1 cellular context compared by ENCODE assay signal in the genomic region with DNA sequence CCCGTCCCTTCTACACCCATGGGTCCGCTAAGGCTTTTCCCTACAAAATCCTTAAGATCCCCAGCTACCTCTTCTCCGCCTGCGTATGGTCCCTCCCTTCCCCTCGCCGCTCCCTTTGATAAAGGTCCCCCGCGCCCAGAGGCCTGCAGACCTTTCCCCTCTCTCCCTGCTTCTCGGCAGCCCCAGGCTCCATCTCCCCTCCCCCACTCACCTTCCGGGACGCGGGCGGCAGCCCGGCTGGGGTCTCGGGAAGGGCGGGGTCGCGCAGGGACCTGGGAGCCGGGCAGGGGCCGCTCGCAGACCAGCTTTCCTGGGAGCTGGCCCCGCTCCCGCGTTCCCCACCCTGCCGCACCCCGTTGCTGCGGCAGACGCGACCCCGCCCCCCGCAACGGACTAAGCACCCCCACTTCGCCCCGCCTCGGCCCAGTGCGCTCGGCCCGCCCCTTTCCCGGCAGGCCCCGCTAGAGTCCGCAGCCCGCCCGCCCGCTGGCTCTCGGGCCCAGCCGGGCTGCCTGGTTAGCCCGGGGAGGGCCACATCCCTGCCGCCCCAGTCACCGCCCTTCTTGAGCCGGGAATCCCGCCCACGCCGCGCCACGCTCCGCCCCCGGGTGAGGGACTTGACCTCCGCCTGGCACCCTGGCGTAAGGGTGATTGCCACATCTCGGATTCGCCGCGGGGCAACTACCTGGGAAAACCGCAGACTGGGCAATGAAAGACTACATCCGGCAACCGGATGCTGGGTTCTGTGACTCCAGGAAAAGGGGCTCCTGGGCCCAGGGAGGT.
TF ChIP-seq lines count a peak whose summit lies in the region.

A gene with protein sequence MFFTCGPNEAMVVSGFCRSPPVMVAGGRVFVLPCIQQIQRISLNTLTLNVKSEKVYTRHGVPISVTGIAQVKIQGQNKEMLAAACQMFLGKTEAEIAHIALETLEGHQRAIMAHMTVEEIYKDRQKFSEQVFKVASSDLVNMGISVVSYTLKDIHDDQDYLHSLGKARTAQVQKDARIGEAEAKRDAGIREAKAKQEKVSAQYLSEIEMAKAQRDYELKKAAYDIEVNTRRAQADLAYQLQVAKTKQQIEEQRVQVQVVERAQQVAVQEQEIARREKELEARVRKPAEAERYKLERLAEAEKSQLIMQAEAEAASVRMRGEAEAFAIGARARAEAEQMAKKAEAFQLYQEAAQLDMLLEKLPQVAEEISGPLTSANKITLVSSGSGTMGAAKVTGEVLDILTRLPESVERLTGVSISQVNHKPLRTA (minus strand): TSS at position 372 of the 783 bp plus-strand sequence. CDS start 498 bp downstream, outside the sequence.

TF ChIP-seq in HEK293, 187 proteins besides CTCF, POLR2A, EP300 and RAD21 (continued from another document and continues in another):
- TF ChIP-seq HOXC10 (CRISPR knock-in tag; IDR thresholded peaks at IDR 0.05): 0 out of 2 replicates have a peak, but pooled peaks have one; percentile 71
- peak; percentile 87 for TF ChIP-seq ZXDB (tag by site-specific recombination; IDR thresholded peaks at IDR 0.05)
- TF ChIP-seq ZNF544 (tag by site-specific recombination; IDR thresholded peaks at IDR 0.05): no peak
- TF ChIP-seq KLF8 (tag by site-specific recombination; IDR thresholded peaks at IDR 0.05): peak; percentile 94
- TF ChIP-seq, protein P1, sequence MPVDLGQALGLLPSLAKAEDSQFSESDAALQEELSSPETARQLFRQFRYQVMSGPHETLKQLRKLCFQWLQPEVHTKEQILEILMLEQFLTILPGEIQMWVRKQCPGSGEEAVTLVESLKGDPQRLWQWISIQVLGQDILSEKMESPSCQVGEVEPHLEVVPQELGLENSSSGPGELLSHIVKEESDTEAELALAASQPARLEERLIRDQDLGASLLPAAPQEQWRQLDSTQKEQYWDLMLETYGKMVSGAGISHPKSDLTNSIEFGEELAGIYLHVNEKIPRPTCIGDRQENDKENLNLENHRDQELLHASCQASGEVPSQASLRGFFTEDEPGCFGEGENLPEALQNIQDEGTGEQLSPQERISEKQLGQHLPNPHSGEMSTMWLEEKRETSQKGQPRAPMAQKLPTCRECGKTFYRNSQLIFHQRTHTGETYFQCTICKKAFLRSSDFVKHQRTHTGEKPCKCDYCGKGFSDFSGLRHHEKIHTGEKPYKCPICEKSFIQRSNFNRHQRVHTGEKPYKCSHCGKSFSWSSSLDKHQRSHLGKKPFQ (tag by site-specific recombination; IDR thresholded peaks at IDR 0.05): no peak
- TF ChIP-seq ZNF514 (tag by site-specific recombination; IDR thresholded peaks at IDR 0.05): no peak
- peak; percentile 54; the same call in 1 of the 2 replicates for TF ChIP-seq ZNF394 (tag by site-specific recombination; IDR thresholded peaks at IDR 0.05; ENCODE audit: borderline replicate concordance)
- TF ChIP-seq ZNF157 (tag by site-specific recombination; IDR thresholded peaks at IDR 0.05): no peak
- TF ChIP-seq, protein P2, sequence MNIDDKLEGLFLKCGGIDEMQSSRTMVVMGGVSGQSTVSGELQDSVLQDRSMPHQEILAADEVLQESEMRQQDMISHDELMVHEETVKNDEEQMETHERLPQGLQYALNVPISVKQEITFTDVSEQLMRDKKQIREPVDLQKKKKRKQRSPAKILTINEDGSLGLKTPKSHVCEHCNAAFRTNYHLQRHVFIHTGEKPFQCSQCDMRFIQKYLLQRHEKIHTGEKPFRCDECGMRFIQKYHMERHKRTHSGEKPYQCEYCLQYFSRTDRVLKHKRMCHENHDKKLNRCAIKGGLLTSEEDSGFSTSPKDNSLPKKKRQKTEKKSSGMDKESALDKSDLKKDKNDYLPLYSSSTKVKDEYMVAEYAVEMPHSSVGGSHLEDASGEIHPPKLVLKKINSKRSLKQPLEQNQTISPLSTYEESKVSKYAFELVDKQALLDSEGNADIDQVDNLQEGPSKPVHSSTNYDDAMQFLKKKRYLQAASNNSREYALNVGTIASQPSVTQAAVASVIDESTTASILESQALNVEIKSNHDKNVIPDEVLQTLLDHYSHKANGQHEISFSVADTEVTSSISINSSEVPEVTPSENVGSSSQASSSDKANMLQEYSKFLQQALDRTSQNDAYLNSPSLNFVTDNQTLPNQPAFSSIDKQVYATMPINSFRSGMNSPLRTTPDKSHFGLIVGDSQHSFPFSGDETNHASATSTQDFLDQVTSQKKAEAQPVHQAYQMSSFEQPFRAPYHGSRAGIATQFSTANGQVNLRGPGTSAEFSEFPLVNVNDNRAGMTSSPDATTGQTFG (tag by site-specific recombination; IDR thresholded peaks at IDR 0.05; ENCODE audit: borderline replicate concordance): no peak
- TF ChIP-seq OVOL3 (tag by site-specific recombination; IDR thresholded peaks at IDR 0.05): no peak
- TF ChIP-seq, protein P3, sequence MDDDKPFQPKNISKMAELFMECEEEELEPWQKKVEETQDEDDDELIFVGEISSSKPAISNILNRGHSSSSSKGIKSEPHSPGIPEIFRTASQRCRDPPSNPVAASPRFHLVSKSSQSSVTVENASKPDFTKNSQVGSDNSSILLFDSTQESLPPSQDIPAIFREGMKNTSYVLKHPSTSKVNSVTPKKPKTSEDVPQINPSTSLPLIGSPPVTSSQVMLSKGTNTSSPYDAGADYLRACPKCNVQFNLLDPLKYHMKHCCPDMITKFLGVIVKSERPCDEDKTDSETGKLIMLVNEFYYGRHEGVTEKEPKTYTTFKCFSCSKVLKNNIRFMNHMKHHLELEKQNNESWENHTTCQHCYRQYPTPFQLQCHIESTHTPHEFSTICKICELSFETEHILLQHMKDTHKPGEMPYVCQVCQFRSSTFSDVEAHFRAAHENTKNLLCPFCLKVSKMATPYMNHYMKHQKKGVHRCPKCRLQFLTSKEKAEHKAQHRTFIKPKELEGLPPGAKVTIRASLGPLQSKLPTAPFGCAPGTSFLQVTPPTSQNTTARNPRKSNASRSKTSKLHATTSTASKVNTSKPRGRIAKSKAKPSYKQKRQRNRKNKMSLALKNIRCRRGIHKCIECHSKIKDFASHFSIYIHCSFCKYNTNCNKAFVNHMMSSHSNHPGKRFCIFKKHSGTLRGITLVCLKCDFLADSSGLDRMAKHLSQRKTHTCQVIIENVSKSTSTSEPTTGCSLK (tag by site-specific recombination; IDR thresholded peaks at IDR 0.05): no peak
- no peak for TF ChIP-seq ZNF670 (tag by site-specific recombination; IDR thresholded peaks at IDR 0.05; ENCODE audit: low read depth)
- TF ChIP-seq, protein P4, sequence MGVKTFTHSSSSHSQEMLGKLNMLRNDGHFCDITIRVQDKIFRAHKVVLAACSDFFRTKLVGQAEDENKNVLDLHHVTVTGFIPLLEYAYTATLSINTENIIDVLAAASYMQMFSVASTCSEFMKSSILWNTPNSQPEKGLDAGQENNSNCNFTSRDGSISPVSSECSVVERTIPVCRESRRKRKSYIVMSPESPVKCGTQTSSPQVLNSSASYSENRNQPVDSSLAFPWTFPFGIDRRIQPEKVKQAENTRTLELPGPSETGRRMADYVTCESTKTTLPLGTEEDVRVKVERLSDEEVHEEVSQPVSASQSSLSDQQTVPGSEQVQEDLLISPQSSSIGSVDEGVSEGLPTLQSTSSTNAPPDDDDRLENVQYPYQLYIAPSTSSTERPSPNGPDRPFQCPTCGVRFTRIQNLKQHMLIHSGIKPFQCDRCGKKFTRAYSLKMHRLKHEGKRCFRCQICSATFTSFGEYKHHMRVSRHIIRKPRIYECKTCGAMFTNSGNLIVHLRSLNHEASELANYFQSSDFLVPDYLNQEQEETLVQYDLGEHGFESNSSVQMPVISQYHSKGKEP (tag by site-specific recombination; IDR thresholded peaks at IDR 0.05): no peak
- TF ChIP-seq, protein P5, sequence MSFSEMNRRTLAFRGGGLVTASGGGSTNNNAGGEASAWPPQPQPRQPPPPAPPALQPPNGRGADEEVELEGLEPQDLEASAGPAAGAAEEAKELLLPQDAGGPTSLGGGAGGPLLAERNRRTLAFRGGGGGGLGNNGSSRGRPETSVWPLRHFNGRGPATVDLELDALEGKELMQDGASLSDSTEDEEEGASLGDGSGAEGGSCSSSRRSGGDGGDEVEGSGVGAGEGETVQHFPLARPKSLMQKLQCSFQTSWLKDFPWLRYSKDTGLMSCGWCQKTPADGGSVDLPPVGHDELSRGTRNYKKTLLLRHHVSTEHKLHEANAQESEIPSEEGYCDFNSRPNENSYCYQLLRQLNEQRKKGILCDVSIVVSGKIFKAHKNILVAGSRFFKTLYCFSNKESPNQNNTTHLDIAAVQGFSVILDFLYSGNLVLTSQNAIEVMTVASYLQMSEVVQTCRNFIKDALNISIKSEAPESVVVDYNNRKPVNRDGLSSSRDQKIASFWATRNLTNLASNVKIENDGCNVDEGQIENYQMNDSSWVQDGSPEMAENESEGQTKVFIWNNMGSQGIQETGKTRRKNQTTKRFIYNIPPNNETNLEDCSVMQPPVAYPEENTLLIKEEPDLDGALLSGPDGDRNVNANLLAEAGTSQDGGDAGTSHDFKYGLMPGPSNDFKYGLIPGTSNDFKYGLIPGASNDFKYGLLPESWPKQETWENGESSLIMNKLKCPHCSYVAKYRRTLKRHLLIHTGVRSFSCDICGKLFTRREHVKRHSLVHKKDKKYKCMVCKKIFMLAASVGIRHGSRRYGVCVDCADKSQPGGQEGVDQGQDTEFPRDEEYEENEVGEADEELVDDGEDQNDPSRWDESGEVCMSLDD (tag by site-specific recombination; IDR thresholded peaks at IDR 0.05): peak; percentile 86
- TF ChIP-seq, protein P6, sequence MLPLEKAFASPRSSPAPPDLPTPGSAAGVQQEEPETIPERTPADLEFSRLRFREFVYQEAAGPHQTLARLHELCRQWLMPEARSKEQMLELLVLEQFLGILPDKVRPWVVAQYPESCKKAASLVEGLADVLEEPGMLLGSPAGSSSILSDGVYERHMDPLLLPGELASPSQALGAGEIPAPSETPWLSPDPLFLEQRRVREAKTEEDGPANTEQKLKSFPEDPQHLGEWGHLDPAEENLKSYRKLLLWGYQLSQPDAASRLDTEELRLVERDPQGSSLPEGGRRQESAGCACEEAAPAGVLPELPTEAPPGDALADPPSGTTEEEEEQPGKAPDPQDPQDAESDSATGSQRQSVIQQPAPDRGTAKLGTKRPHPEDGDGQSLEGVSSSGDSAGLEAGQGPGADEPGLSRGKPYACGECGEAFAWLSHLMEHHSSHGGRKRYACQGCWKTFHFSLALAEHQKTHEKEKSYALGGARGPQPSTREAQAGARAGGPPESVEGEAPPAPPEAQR (tag by site-specific recombination; IDR thresholded peaks at IDR 0.05): no peak
- TF ChIP-seq ZNF768 (tag by site-specific recombination; IDR thresholded peaks at IDR 0.05): no peak
- no peak for TF ChIP-seq ZNF221 (tag by site-specific recombination; IDR thresholded peaks at IDR 0.05; ENCODE audit: borderline replicate concordance)
- TF ChIP-seq KLF10 (tag by site-specific recombination; IDR thresholded peaks at IDR 0.05): peak; percentile 76; the same call in 1 of the 2 replicates
- TF ChIP-seq, protein P7, sequence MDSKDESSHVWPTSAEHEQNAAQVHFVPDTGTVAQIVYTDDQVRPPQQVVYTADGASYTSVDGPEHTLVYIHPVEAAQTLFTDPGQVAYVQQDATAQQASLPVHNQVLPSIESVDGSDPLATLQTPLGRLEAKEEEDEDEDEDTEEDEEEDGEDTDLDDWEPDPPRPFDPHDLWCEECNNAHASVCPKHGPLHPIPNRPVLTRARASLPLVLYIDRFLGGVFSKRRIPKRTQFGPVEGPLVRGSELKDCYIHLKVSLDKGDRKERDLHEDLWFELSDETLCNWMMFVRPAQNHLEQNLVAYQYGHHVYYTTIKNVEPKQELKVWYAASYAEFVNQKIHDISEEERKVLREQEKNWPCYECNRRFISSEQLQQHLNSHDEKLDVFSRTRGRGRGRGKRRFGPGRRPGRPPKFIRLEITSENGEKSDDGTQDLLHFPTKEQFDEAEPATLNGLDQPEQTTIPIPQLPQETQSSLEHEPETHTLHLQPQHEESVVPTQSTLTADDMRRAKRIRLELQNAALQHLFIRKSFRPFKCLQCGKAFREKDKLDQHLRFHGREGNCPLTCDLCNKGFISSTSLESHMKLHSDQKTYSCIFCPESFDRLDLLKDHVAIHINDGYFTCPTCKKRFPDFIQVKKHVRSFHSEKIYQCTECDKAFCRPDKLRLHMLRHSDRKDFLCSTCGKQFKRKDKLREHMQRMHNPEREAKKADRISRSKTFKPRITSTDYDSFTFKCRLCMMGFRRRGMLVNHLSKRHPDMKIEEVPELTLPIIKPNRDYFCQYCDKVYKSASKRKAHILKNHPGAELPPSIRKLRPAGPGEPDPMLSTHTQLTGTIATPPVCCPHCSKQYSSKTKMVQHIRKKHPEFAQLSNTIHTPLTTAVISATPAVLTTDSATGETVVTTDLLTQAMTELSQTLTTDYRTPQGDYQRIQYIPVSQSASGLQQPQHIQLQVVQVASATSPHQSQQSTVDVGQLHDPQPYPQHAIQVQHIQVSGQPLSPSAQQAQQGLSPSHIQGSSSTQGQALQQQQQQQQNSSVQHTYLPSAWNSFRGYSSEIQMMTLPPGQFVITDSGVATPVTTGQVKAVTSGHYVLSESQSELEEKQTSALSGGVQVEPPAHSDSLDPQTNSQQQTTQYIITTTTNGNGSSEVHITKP (tag by site-specific recombination; IDR thresholded peaks at IDR 0.05): no peak; the same call in 1 of the 2 replicates
- no peak for TF ChIP-seq ZNF776 (tag by site-specific recombination; IDR thresholded peaks at IDR 0.05; ENCODE audit: borderline replicate concordance)
- no peak for TF ChIP-seq ZSCAN16 (tag by site-specific recombination; IDR thresholded peaks at IDR 0.05)
- TF ChIP-seq TRIM28 (IDR thresholded peaks at IDR 0.05; ENCODE audit: borderline replicate concordance, low read length): no peak
- TF ChIP-seq, protein P8, sequence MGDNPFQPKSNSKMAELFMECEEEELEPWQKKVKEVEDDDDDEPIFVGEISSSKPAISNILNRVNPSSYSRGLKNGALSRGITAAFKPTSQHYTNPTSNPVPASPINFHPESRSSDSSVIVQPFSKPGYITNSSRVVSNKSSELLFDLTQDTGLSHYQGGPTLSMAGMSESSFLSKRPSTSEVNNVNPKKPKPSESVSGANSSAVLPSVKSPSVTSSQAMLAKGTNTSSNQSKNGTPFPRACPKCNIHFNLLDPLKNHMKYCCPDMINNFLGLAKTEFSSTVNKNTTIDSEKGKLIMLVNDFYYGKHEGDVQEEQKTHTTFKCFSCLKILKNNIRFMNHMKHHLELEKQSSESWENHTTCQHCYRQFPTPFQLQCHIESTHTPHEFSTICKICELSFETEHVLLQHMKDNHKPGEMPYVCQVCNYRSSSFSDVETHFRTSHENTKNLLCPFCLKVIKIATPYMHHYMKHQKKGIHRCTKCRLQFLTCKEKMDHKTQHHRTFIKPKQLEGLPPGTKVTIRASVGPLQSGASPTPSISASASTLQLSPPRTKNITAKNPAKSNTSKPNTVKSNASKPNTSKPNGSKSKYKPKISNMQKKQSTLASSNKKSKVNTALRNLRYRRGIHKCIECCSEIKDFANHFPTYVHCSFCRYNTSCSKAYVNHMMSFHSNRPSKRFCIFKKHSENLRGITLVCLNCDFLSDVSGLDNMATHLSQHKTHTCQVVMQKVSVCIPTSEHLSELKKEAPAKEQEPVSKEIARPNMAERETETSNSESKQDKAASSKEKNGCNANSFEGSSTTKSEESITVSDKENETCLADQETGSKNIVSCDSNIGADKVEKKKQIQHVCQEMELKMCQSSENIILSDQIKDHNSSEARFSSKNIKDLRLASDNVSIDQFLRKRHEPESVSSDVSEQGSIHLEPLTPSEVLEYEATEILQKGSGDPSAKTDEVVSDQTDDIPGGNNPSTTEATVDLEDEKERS (tag by site-specific recombination; IDR thresholded peaks at IDR 0.05): no peak
